Comparison of ENCODE assay signal across 15 cellular contexts in the genomic region with DNA sequence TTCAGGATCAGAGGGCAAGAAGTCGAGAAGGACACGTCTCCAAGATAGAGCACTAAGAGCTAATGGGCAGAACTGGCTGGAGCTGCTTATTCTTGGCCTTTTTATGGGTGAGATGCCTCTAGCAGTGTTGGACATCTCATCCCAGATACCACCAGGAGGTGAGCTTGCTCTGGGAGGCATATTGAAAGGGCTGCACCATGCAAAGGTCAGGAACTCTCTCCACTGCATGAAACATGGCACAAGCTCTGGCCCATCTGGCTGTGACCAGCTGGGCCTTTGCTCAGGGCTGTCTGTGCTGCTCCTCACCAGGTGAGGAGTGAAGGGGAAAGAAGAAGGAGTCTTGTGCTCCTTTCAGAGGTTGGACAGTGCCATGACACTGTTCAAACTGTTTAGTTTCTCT.
"Had no signal": no experiment of that assay in that cellular context is flagged by ENCODE, and none has a peak within 500 bp of the region (broad histone marks: within the 10 kb centered on the region; RNA-seq: fewer than 3 reads in every experiment).

No MANE protein-coding gene starts in this region.

- H3K4me2 ChIP-seq: hepatocyte had no signal

- H3K36me3 ChIP-seq: colonic mucosa, pancreas, spleen had no signal

- DNase-seq: colonic mucosa; foreskin keratinocyte; head of caudate nucleus; left colon; midbrain; occipital lobe; pancreas; spleen; stimulated activated CD4-positive, alpha-beta T cell treated with anti-CD3 and anti-CD28 coated beads, Interleukin-15, amount 100 ng/mL, for 24 hours; stimulated activated CD4-positive, alpha-beta T cell treated with anti-CD3 and anti-CD28 coated beads, Interleukin-1b, Interleukin-23, amount 100 ng/mL, for 48 hours; stimulated activated CD4-positive, alpha-beta T cell treated with anti-CD3 and anti-CD28 coated beads, Interleukin-4, amount 100 ng/mL, for 24 hours; testis had no signal

- H3K79me2 ChIP-seq: hepatocyte had no signal

- H3K4me3 ChIP-seq: colonic mucosa, hepatocyte, pancreas, spleen, testis had no signal

- H3K27ac ChIP-seq: colonic mucosa, foreskin keratinocyte, hepatocyte, pancreas, spleen had no signal

- ATAC-seq: foreskin keratinocyte; left colon; pancreas; sciatic nerve; stimulated activated memory B cell treated with anti-CD40 and anti-IgM and Interleukin-4, amounts not matched to agents 10 μg/mL and 1 μg/mL and 100 μg/mL, for 72 hours had no signal

- H3K9me3 ChIP-seq: colonic mucosa, pancreas, testis had no signal

- H3K27me3 ChIP-seq: colonic mucosa, foreskin keratinocyte, hepatocyte, pancreas, spleen, testis had no signal

- H2AFZ ChIP-seq: hepatocyte had no signal

- H3K4me1 ChIP-seq: colonic mucosa, foreskin keratinocyte, pancreas, spleen had no signal
